Comparison of ENCODE assay signal across 17 cellular contexts in genomic region chr2:239857591-239857990, GRCh38.
"Had no signal": no experiment of that assay in that cellular context is flagged by ENCODE, and none has a peak within 500 bp of the region (broad histone marks: within the 10 kb centered on the region; RNA-seq: fewer than 3 reads in every experiment).

No MANE protein-coding gene starts in this region.

- H3K9me3 ChIP-seq: ovary, upper lobe of left lung had no signal

- H3K27ac ChIP-seq: hepatocyte, ovary, upper lobe of left lung had no signal

- H3K27ac Mint-ChIP-seq: naive thymus-derived CD4-positive, alpha-beta T cell; nephron progenitor cell had no signal

- DNase-seq: cortex of kidney; effector memory CD4-positive, alpha-beta T cell; erythroblast; left colon; left ventricle myocardium superior; mesendoderm; naive thymus-derived CD4-positive, alpha-beta T cell; nephron progenitor cell; ovary; right cardiac atrium; stimulated activated CD4-positive, alpha-beta T cell treated with anti-CD3 and anti-CD28 coated beads, Interleukin-2, amount 100 ng/mL, for 48 hours; stimulated activated naive CD4-positive, alpha-beta T cell treated with Interleukin-2 at 50 U/mL for 16 hours; upper lobe of left lung had no signal

- H3K4me3 Mint-ChIP-seq: central memory CD8-positive, alpha-beta T cell; naive thymus-derived CD4-positive, alpha-beta T cell; nephron progenitor cell had no signal

- H3K27me3 ChIP-seq: dorsolateral prefrontal cortex, hepatocyte, ovary, upper lobe of left lung had no signal

- ATAC-seq: left colon; left ventricle myocardium superior; naive thymus-derived CD4-positive, alpha-beta T cell had no signal

- H3K4me3 ChIP-seq: hepatocyte, ovary, smooth muscle cell, upper lobe of left lung had no signal

- H3K36me3 ChIP-seq: ovary, upper lobe of left lung had no signal

- H3K9me3 Mint-ChIP-seq: central memory CD8-positive, alpha-beta T cell had no signal

- H3K4me1 ChIP-seq: upper lobe of left lung had no signal
